Comparison of ENCODE assay signal across 1 cellular context in the genomic region with DNA sequence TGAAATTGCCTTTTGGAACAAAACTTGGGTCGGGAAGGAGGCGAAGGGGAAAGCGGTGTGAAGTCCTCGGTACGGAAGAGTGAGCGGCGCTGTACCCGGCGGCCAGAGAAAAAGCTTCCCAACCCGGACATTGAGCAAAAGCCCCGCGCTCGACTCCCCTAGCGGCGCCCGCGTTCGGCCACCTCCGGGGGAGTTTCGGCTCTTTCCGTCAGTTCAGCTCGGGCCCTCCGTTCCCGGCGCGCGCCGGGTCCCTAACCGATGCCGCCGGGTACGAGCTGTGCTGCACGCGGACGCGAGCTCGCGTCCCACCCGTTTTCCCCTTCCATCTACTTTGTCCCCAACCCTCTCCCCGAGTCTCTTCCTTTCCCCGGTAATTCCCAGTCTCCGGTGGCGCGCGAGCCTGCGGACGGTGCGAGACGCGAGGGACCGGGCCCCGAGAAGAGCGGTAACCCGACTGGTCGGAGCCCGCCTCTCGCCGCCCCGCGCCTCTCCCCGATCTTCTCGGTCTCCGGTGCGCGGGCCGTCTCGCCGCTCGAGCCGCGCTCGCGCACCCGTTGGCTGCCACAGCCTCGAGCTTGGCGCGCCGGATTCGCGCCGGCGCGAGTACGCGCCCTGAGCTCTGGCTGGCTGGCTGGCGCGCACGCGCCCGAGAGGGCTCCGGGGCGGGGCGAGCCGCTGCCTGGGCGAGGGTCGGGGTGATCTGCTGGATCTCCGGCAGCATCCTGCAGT.
TF ChIP-seq lines count a peak whose summit lies in the region.

No MANE protein-coding gene starts in this region.

TF ChIP-seq in HepG2, 621 proteins besides CTCF, POLR2A, EP300 and RAD21 (continued from another document and continues in another):
- TF ChIP-seq ZNF609 (CRISPR knock-in tag; IDR thresholded peaks at IDR 0.05; ENCODE audit: borderline replicate concordance) = peak; percentile 58; the same call in 1 of the 2 replicates
- TF ChIP-seq ZNF543 (CRISPR knock-in tag; IDR thresholded peaks at IDR 0.05) = peak; percentile 23
- TF ChIP-seq MXD4 (CRISPR knock-in tag; IDR thresholded peaks at IDR 0.05) = peak; percentile 53; the same call in 1 of the 2 replicates
- TF ChIP-seq CBFB (CRISPR knock-in tag; IDR thresholded peaks at IDR 0.05) = no peak
- peak; percentile 43 for TF ChIP-seq AGO1 (IDR thresholded peaks at IDR 0.05; ENCODE audit: low read depth, low read length, poor library complexity, severe bottlenecking)
- no peak for TF ChIP-seq MTF1 (CRISPR knock-in tag; IDR thresholded peaks at IDR 0.05)
- peak; percentile 70; the same call in 1 of the 2 replicates for TF ChIP-seq ARHGAP35 (CRISPR knock-in tag; IDR thresholded peaks at IDR 0.05; ENCODE audit: borderline replicate concordance)
- no peak for TF ChIP-seq NPAS2 (CRISPR knock-in tag; IDR thresholded peaks at IDR 0.05; ENCODE audit: borderline replicate concordance)
- TF ChIP-seq KDM3A (CRISPR knock-in tag; IDR thresholded peaks at IDR 0.05; ENCODE audit: low read depth) = no peak
- TF ChIP-seq ZZZ3 (CRISPR knock-in tag; IDR thresholded peaks at IDR 0.05; ENCODE audit: borderline replicate concordance) = no peak; the same call in 1 of the 2 replicates
- no peak for TF ChIP-seq ZNF281 (CRISPR knock-in tag; IDR thresholded peaks at IDR 0.05; ENCODE audit: borderline replicate concordance)
- TF ChIP-seq HOMEZ (CRISPR knock-in tag; IDR thresholded peaks at IDR 0.05; ENCODE audit: low read depth) = no peak
- peak; percentile 32; the same call in 1 of the 2 replicates for TF ChIP-seq ZMYM4 (CRISPR knock-in tag; IDR thresholded peaks at IDR 0.05)
- 0 out of 2 replicates have a peak, but pooled peaks have one; percentile 46 for TF ChIP-seq MYC (CRISPR knock-in tag; IDR thresholded peaks at IDR 0.05; ENCODE audit: borderline replicate concordance)
- TF ChIP-seq, protein P1, sequence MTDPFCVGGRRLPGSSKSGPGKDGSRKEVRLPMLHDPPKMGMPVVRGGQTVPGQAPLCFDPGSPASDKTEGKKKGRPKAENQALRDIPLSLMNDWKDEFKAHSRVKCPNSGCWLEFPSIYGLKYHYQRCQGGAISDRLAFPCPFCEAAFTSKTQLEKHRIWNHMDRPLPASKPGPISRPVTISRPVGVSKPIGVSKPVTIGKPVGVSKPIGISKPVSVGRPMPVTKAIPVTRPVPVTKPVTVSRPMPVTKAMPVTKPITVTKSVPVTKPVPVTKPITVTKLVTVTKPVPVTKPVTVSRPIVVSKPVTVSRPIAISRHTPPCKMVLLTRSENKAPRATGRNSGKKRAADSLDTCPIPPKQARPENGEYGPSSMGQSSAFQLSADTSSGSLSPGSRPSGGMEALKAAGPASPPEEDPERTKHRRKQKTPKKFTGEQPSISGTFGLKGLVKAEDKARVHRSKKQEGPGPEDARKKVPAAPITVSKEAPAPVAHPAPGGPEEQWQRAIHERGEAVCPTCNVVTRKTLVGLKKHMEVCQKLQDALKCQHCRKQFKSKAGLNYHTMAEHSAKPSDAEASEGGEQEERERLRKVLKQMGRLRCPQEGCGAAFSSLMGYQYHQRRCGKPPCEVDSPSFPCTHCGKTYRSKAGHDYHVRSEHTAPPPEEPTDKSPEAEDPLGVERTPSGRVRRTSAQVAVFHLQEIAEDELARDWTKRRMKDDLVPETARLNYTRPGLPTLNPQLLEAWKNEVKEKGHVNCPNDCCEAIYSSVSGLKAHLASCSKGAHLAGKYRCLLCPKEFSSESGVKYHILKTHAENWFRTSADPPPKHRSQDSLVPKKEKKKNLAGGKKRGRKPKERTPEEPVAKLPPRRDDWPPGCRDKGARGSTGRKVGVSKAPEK (CRISPR knock-in tag; IDR thresholded peaks at IDR 0.05; ENCODE audit: borderline replicate concordance) = no peak
- TF ChIP-seq ZNF607 (CRISPR knock-in tag; IDR thresholded peaks at IDR 0.05; ENCODE audit: borderline replicate concordance) = no peak
- TF ChIP-seq ZNF503 (CRISPR knock-in tag; IDR thresholded peaks at IDR 0.05) = no peak
- TF ChIP-seq, protein P2, sequence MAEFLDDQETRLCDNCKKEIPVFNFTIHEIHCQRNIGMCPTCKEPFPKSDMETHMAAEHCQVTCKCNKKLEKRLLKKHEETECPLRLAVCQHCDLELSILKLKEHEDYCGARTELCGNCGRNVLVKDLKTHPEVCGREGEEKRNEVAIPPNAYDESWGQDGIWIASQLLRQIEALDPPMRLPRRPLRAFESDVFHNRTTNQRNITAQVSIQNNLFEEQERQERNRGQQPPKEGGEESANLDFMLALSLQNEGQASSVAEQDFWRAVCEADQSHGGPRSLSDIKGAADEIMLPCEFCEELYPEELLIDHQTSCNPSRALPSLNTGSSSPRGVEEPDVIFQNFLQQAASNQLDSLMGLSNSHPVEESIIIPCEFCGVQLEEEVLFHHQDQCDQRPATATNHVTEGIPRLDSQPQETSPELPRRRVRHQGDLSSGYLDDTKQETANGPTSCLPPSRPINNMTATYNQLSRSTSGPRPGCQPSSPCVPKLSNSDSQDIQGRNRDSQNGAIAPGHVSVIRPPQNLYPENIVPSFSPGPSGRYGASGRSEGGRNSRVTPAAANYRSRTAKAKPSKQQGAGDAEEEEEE (CRISPR knock-in tag; IDR thresholded peaks at IDR 0.05; ENCODE audit: borderline replicate concordance) = no peak
- TF ChIP-seq ZIK1 (CRISPR knock-in tag; IDR thresholded peaks at IDR 0.05; ENCODE audit: borderline replicate concordance, low read depth) = peak; percentile 21; the same call in 1 of the 2 replicates
- no peak for TF ChIP-seq BHLHE40 (IDR thresholded peaks at IDR 0.05; ENCODE audit: low read length)
- no peak for TF ChIP-seq ZNF30 (CRISPR knock-in tag; IDR thresholded peaks at IDR 0.05)
- no peak for TF ChIP-seq SP5 (CRISPR knock-in tag; IDR thresholded peaks at IDR 0.05; ENCODE audit: borderline replicate concordance, low read depth)
- TF ChIP-seq ZBTB20 (CRISPR knock-in tag; IDR thresholded peaks at IDR 0.05; ENCODE audit: borderline replicate concordance, low read depth) = no peak
- no peak for TF ChIP-seq PHB2 (IDR thresholded peaks at IDR 0.05; ENCODE audit: partially characterized antibody)
- TF ChIP-seq ZNF839 (CRISPR knock-in tag; IDR thresholded peaks at IDR 0.05; ENCODE audit: borderline replicate concordance) = peak; percentile 94
- TF ChIP-seq, protein P3, sequence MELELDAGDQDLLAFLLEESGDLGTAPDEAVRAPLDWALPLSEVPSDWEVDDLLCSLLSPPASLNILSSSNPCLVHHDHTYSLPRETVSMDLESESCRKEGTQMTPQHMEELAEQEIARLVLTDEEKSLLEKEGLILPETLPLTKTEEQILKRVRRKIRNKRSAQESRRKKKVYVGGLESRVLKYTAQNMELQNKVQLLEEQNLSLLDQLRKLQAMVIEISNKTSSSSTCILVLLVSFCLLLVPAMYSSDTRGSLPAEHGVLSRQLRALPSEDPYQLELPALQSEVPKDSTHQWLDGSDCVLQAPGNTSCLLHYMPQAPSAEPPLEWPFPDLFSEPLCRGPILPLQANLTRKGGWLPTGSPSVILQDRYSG (CRISPR knock-in tag; IDR thresholded peaks at IDR 0.05) = 0 out of 2 replicates have a peak, but pooled peaks have one; percentile 37
- TF ChIP-seq NR2F6 (IDR thresholded peaks at IDR 0.05) = no peak
- no peak for TF ChIP-seq NR2F6 (CRISPR knock-in tag; IDR thresholded peaks at IDR 0.05)
- TF ChIP-seq ZXDC (CRISPR knock-in tag; IDR thresholded peaks at IDR 0.05) = peak; percentile 27; the same call in 1 of the 2 replicates
- TF ChIP-seq ZSCAN12 (CRISPR knock-in tag; IDR thresholded peaks at IDR 0.05) = no peak
- 0 out of 2 replicates have a peak, but pooled peaks have one; percentile 56 for TF ChIP-seq ZNF234 (CRISPR knock-in tag; conservative IDR thresholded peaks at IDR 0.05)
- no peak for TF ChIP-seq NAIF1 (CRISPR knock-in tag; IDR thresholded peaks at IDR 0.05; ENCODE audit: borderline replicate concordance)
- no peak for TF ChIP-seq ZNF282 (IDR thresholded peaks at IDR 0.05; ENCODE audit: partially characterized antibody)
- no peak; a peak in 1 of 4 replicates for TF ChIP-seq KLF16 (CRISPR knock-in tag; IDR thresholded peaks at IDR 0.05)
- TF ChIP-seq ZBTB8A (CRISPR knock-in tag; IDR thresholded peaks at IDR 0.05; ENCODE audit: borderline replicate concordance, low read depth) = no peak
- TF ChIP-seq ZNF788 (CRISPR knock-in tag; IDR thresholded peaks at IDR 0.05; ENCODE audit: borderline replicate concordance) = peak; percentile 58; the same call in 1 of the 2 replicates
